ENCODE assay signal across 1 cellular context in the genomic region with DNA sequence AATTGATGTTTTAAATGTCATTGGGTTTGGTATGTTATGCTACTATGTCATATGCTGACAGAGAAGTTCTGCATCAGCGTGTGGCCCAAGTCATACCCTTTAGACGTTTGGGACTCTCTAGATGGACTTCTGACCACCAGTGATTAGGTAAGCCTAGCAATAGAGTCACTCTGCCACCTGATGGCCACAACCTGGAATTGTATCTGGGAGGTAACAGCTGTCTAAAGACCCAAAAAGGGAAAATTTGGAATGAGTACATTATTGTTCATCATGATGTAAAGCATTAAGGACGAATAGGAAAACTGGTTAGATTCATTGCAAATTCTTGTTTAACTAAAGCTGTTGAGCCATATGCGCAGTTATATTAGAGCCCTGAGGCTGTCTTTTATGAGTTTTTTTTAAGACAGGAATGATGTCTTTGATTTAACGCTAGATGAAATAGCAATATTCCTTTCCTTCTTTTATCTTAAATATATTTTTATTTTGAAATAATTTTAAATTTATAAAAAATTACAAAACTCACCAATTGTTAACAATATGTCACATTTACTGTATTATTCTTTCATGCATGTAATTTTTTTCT.
TF ChIP-seq lines count a peak whose summit lies in the region.

No MANE protein-coding gene starts in this region.

TF ChIP-seq in HepG2, 621 proteins besides CTCF, POLR2A, EP300 and RAD21 (continued from another document and continues in another):
- TF ChIP-seq, protein P1, sequence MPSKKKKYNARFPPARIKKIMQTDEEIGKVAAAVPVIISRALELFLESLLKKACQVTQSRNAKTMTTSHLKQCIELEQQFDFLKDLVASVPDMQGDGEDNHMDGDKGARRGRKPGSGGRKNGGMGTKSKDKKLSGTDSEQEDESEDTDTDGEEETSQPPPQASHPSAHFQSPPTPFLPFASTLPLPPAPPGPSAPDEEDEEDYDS (CRISPR knock-in tag; IDR thresholded peaks at IDR 0.05) = no peak
- TF ChIP-seq SATB2 (CRISPR knock-in tag; IDR thresholded peaks at IDR 0.05) = no peak
- TF ChIP-seq CEBPB (IDR thresholded peaks at IDR 0.05; ENCODE audit: borderline replicate concordance, low read depth, low read length) = peak; percentile 32; the same call in 1 of the 2 replicates
- TF ChIP-seq, protein P2, sequence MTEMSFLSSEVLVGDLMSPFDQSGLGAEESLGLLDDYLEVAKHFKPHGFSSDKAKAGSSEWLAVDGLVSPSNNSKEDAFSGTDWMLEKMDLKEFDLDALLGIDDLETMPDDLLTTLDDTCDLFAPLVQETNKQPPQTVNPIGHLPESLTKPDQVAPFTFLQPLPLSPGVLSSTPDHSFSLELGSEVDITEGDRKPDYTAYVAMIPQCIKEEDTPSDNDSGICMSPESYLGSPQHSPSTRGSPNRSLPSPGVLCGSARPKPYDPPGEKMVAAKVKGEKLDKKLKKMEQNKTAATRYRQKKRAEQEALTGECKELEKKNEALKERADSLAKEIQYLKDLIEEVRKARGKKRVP (CRISPR knock-in tag; IDR thresholded peaks at IDR 0.05) = no peak
- TF ChIP-seq, protein P3, sequence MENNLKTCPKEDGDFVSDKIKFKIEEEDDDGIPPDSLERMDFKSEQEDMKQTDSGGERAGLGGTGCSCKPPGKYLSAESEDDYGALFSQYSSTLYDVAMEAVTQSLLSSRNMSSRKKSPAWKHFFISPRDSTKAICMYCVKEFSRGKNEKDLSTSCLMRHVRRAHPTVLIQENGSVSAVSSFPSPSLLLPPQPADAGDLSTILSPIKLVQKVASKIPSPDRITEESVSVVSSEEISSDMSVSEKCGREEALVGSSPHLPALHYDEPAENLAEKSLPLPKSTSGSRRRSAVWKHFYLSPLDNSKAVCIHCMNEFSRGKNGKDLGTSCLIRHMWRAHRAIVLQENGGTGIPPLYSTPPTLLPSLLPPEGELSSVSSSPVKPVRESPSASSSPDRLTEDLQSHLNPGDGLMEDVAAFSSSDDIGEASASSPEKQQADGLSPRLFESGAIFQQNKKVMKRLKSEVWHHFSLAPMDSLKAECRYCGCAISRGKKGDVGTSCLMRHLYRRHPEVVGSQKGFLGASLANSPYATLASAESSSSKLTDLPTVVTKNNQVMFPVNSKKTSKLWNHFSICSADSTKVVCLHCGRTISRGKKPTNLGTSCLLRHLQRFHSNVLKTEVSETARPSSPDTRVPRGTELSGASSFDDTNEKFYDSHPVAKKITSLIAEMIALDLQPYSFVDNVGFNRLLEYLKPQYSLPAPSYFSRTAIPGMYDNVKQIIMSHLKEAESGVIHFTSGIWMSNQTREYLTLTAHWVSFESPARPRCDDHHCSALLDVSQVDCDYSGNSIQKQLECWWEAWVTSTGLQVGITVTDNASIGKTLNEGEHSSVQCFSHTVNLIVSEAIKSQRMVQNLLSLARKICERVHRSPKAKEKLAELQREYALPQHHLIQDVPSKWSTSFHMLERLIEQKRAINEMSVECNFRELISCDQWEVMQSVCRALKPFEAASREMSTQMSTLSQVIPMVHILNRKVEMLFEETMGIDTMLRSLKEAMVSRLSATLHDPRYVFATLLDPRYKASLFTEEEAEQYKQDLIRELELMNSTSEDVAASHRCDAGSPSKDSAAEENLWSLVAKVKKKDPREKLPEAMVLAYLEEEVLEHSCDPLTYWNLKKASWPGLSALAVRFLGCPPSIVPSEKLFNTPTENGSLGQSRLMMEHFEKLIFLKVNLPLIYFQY (CRISPR knock-in tag; IDR thresholded peaks at IDR 0.05; ENCODE audit: borderline replicate concordance) = no peak
- no peak for TF ChIP-seq ZSCAN22 (CRISPR knock-in tag; IDR thresholded peaks at IDR 0.05)
- no peak for TF ChIP-seq ZNF761 (CRISPR knock-in tag; conservative IDR thresholded peaks at IDR 0.05)
- TF ChIP-seq, protein P4, sequence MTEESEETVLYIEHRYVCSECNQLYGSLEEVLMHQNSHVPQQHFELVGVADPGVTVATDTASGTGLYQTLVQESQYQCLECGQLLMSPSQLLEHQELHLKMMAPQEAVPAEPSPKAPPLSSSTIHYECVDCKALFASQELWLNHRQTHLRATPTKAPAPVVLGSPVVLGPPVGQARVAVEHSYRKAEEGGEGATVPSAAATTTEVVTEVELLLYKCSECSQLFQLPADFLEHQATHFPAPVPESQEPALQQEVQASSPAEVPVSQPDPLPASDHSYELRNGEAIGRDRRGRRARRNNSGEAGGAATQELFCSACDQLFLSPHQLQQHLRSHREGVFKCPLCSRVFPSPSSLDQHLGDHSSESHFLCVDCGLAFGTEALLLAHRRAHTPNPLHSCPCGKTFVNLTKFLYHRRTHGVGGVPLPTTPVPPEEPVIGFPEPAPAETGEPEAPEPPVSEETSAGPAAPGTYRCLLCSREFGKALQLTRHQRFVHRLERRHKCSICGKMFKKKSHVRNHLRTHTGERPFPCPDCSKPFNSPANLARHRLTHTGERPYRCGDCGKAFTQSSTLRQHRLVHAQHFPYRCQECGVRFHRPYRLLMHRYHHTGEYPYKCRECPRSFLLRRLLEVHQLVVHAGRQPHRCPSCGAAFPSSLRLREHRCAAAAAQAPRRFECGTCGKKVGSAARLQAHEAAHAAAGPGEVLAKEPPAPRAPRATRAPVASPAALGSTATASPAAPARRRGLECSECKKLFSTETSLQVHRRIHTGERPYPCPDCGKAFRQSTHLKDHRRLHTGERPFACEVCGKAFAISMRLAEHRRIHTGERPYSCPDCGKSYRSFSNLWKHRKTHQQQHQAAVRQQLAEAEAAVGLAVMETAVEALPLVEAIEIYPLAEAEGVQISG (CRISPR knock-in tag; IDR thresholded peaks at IDR 0.05) = no peak
- TF ChIP-seq, protein P5, sequence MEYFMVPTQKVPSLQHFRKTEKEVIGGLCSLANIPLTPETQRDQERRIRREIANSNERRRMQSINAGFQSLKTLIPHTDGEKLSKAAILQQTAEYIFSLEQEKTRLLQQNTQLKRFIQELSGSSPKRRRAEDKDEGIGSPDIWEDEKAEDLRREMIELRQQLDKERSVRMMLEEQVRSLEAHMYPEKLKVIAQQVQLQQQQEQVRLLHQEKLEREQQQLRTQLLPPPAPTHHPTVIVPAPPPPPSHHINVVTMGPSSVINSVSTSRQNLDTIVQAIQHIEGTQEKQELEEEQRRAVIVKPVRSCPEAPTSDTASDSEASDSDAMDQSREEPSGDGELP (IDR thresholded peaks at IDR 0.05; ENCODE audit: borderline replicate concordance, low read depth) = 0 out of 2 replicates have a peak, but pooled peaks have one; percentile 12
- no peak for TF ChIP-seq THYN1 (CRISPR knock-in tag; IDR thresholded peaks at IDR 0.05; ENCODE audit: borderline replicate concordance, low read depth)
- no peak for TF ChIP-seq ZNF143 (CRISPR knock-in tag; IDR thresholded peaks at IDR 0.05)
- no peak for TF ChIP-seq ZNF205 (CRISPR knock-in tag; IDR thresholded peaks at IDR 0.05)
- no peak for TF ChIP-seq STAT5B (CRISPR knock-in tag; IDR thresholded peaks at IDR 0.05)
- peak; percentile 64 for TF ChIP-seq HNF4A (CRISPR knock-in tag; IDR thresholded peaks at IDR 0.05)
- TF ChIP-seq TEAD3 (CRISPR knock-in tag; optimal IDR thresholded peaks at IDR 0.05; ENCODE audit: borderline replicate concordance) = peak; percentile 17
- no peak for TF ChIP-seq KDM2A (CRISPR knock-in tag; IDR thresholded peaks at IDR 0.05; ENCODE audit: borderline replicate concordance, low read depth)
- no peak for TF ChIP-seq ARNT (IDR thresholded peaks at IDR 0.05)
- no peak for TF ChIP-seq ZNF260 (CRISPR knock-in tag; IDR thresholded peaks at IDR 0.05; ENCODE audit: borderline replicate concordance, low read depth)
- TF ChIP-seq ATRX (CRISPR knock-in tag; IDR thresholded peaks at IDR 0.05; ENCODE audit: borderline replicate concordance) = no peak
- TF ChIP-seq PAX8 (CRISPR knock-in tag; IDR thresholded peaks at IDR 0.05; ENCODE audit: borderline replicate concordance) = no peak
- TF ChIP-seq LCORL (IDR thresholded peaks at IDR 0.05) = no peak
- TF ChIP-seq LCORL (CRISPR knock-in tag; IDR thresholded peaks at IDR 0.05) = no peak
- TF ChIP-seq, protein P6, sequence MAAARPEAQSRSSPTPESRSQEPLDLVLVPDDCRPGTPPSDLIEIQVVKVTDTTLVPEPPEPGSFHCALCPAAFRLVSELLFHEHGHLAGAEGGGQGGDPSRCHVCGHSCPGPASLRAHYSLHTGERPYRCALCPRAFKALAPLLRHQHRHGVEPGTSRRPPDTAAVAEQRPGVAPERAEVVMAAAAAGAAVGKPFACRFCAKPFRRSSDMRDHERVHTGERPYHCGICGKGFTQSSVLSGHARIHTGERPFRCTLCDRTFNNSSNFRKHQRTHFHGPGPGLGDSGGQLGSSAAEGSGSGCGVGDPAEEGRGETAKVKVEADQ (CRISPR knock-in tag; IDR thresholded peaks at IDR 0.05; ENCODE audit: borderline replicate concordance) = no peak
- no peak for TF ChIP-seq SRSF1 (optimal IDR thresholded peaks at IDR 0.05; ENCODE audit: low read depth, low read length)
- peak; percentile 45; the same call in 1 of the 2 replicates for TF ChIP-seq CEBPG (CRISPR knock-in tag; IDR thresholded peaks at IDR 0.05)
- TF ChIP-seq, protein P7, sequence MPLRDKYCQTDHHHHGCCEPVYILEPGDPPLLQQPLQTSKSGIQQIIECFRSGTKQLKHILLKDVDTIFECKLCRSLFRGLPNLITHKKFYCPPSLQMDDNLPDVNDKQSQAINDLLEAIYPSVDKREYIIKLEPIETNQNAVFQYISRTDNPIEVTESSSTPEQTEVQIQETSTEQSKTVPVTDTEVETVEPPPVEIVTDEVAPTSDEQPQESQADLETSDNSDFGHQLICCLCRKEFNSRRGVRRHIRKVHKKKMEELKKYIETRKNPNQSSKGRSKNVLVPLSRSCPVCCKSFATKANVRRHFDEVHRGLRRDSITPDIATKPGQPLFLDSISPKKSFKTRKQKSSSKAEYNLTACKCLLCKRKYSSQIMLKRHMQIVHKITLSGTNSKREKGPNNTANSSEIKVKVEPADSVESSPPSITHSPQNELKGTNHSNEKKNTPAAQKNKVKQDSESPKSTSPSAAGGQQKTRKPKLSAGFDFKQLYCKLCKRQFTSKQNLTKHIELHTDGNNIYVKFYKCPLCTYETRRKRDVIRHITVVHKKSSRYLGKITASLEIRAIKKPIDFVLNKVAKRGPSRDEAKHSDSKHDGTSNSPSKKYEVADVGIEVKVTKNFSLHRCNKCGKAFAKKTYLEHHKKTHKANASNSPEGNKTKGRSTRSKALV (CRISPR knock-in tag; IDR thresholded peaks at IDR 0.05) = no peak
- peak; percentile 95 for TF ChIP-seq STAG1 (CRISPR knock-in tag; IDR thresholded peaks at IDR 0.05)
- no peak for TF ChIP-seq GATAD1 (CRISPR knock-in tag; IDR thresholded peaks at IDR 0.05)
- TF ChIP-seq, protein P8, sequence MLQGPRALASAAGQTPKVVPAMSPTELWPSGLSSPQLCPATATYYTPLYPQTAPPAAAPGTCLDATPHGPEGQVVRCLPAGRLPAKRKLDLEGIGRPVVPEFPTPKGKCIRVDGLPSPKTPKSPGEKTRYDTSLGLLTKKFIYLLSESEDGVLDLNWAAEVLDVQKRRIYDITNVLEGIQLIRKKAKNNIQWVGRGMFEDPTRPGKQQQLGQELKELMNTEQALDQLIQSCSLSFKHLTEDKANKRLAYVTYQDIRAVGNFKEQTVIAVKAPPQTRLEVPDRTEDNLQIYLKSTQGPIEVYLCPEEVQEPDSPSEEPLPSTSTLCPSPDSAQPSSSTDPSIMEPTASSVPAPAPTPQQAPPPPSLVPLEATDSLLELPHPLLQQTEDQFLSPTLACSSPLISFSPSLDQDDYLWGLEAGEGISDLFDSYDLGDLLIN (CRISPR knock-in tag; IDR thresholded peaks at IDR 0.05; ENCODE audit: borderline replicate concordance) = no peak
- TF ChIP-seq ZNF10 (CRISPR knock-in tag; IDR thresholded peaks at IDR 0.05; ENCODE audit: borderline replicate concordance, low read depth) = no peak
- no peak for TF ChIP-seq RARG (CRISPR knock-in tag; IDR thresholded peaks at IDR 0.05; ENCODE audit: low read depth)
- TF ChIP-seq SRF (IDR thresholded peaks at IDR 0.05; ENCODE audit: low read depth, low read length) = no peak
- TF ChIP-seq, protein P9, sequence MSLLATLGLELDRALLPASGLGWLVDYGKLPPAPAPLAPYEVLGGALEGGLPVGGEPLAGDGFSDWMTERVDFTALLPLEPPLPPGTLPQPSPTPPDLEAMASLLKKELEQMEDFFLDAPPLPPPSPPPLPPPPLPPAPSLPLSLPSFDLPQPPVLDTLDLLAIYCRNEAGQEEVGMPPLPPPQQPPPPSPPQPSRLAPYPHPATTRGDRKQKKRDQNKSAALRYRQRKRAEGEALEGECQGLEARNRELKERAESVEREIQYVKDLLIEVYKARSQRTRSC (CRISPR knock-in tag; IDR thresholded peaks at IDR 0.05; ENCODE audit: low read depth) = no peak
- no peak for TF ChIP-seq ZEB1 (IDR thresholded peaks at IDR 0.05; ENCODE audit: insufficient replicate concordance, low read depth)
